ENCODE assay signal across 8 cellular contexts in genomic region chr1:220690140-220691038, GRCh38. TPM values are rescaled to one million over a fixed set of nuclear protein-coding genes. Genes with fewer than 3 reads are reported as not detected.
DNase-seq lines count a peak whose midpoint lies in the region; ATAC-seq, FAIRE-seq and TF ChIP-seq lines count a peak whose summit lies in the region.

TSS of gene C1orf115 (plus strand) at chr1:220690363. CDS start at chr1:220690403, 40 bp downstream.

- no peak for FAIRE-seq in RCC 7860 (lab: Jason Lieb, UNC)

- ATAC-seq in GM18505 (IDR thresholded peaks at IDR 0.05; ENCODE audit: unreplicated experiment) (peak; percentile 96), HG02870 (IDR thresholded peaks at IDR 0.05; ENCODE audit: unreplicated experiment) (peak; percentile 92), left colon (peak; percentile 93)
- peak; percentile 90 to 92 for ATAC-seq in activated CD4-positive, CD25-positive, alpha-beta regulatory T cell treated with anti-CD3 and anti-CD28 coated beads, Interleukin-2, amount 50 U/mL, for 24 hours

- peak; percentile 56 for TF ChIP-seq POLR2A in GM18505 (IDR thresholded peaks at IDR 0.05; ENCODE audit: borderline replicate concordance, extremely low read depth, insufficient read depth, insufficient read length)

- intact Hi-C loops in left colon (cut with DNase I, micrococcal nuclease) = loop anchor here in 1 of 2 donors (5.0 kb wide), 1 partner anchor 87 kb away; no protein-coding TSS in a partner anchor

- DNase-seq in NCI-H2029 treated with DMSO at 0.1 percent for 48 hours (lab: John Stamatoyannopoulos, UW) (peak; percentile 19), cerebellar cortex (ENCODE audit: low spot score) (peak; percentile 78), left colon (peak; percentile 74 to 85), RCC 7860 (ENCODE audit: low spot score) (no peak)
- peak; percentile 58 to 73 for DNase-seq in stimulated activated CD4-positive, alpha-beta T cell treated with anti-CD3 and anti-CD28 coated beads, Interleukin-1b, Interleukin-23, amount 100 ng/mL, for 4 hours (ENCODE audit: low read depth in 2 of 2)

RNA-seq across cellular contexts. Expression of gene C1orf115, which starts in this region (rescaled TPM):
- 10 to 100 TPM; 65.8 to 91.6 TPM for total RNA-seq in left colon
